Comparison of ENCODE assay signal across 1 cellular context in the genomic region with DNA sequence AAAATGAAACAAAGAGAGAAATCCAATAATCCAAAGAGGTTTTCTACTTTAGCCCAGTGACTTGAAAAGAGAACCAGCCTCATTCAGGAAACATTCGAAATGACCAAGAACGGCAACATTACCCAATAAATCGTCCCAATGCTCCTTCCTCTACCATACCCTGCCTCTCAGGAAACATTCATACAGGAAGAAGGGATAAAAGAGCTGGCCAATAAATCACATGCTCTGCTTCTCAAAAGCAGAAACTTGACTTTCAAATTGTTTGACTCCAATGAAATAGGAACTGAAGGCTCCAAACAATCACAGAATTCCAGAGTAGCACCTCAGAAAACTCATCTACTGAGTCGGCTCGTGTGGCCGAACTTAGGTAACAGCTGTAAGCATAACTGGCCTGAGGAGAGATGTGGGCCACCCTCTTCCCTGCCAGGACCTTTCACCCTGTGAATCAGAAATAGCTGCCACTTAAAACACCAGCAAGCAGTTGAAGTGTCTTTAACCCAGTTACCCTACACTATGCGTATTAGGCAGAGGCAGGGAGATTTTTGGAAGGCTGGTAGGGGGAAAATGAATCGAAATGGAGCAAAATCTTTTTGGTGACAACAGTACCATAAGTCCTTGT.
TF ChIP-seq lines count a peak whose summit lies in the region.

No MANE protein-coding gene starts in this region.

TF ChIP-seq in endothelial cell of umbilical vein, 7 proteins besides CTCF, POLR2A, EP300 and RAD21 (continued from another document):
- TF ChIP-seq EZH2 (IDR thresholded peaks at IDR 0.05; ENCODE audit: borderline replicate concordance, low read depth, low read length, severe bottlenecking) (no peak), MYC (IDR thresholded peaks at IDR 0.05; ENCODE audit: low read depth, low read length) (no peak), JUN (IDR thresholded peaks at IDR 0.05; ENCODE audit: borderline replicate concordance, insufficient read depth, insufficient read length, low read depth) (no peak), POLR2AphosphoS5 (IDR thresholded peaks at IDR 0.05; ENCODE audit: insufficient read depth, low read depth, low read length) (no peak), FOS (IDR thresholded peaks at IDR 0.05; ENCODE audit: borderline replicate concordance, insufficient read depth, low read length) (no peak)
- TF ChIP-seq, protein P1, sequence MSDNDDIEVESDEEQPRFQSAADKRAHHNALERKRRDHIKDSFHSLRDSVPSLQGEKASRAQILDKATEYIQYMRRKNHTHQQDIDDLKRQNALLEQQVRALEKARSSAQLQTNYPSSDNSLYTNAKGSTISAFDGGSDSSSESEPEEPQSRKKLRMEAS (IDR thresholded peaks at IDR 0.05; ENCODE audit: insufficient read depth, insufficient read length) = no peak
TF ChIP-seq in endothelial cell of umbilical vein: peak in this region for 0.
